1 cellular context compared by ENCODE assay signal in genomic region chr1:150575518-150576366, GRCh38.
TF ChIP-seq lines count a peak whose summit lies in the region.

No MANE protein-coding gene starts in this region.

TF ChIP-seq in H1, 55 proteins besides CTCF, POLR2A, EP300 and RAD21 (continued from another document):
- TF ChIP-seq ATF2 (IDR thresholded peaks at IDR 0.05; ENCODE audit: low read length) (no peak), CEBPB (IDR thresholded peaks at IDR 0.05; ENCODE audit: low read depth, low read length) (peak; percentile 73), SRF (IDR thresholded peaks at IDR 0.05; ENCODE audit: low read depth, low read length) (no peak), KDM4A (IDR thresholded peaks at IDR 0.05; ENCODE audit: low read depth, low read length, severe bottlenecking) (peak; percentile 8)
